ENCODE assay signal across 8 cellular contexts in genomic region chr16:30762991-30763725, GRCh38. TPM values are rescaled to one million over a fixed set of nuclear protein-coding genes. Genes with fewer than 3 reads are reported as not detected.
DNase-seq lines count a peak whose midpoint lies in the region; ATAC-seq, FAIRE-seq and TF ChIP-seq lines count a peak whose summit lies in the region.

No MANE protein-coding gene starts in this region.

- H3K4me1 Mint-ChIP-seq in MCF 10A (ENCODE audit: insufficient read depth, unreplicated experiment): peaks cover 17% of the 10 kb centered on the region

- BruUV-seq in MCF 10A (replicated peaks; lab: Mats Ljungman, UMichigan): no TSS peak

- no peaks in the 10 kb centered on the region for H3K27me3 Mint-ChIP-seq in MCF 10A (ENCODE audit: insufficient read depth, unreplicated experiment)

- peak overlapping the region; percentile 88 for H3K27ac Mint-ChIP-seq in MCF 10A (ENCODE audit: low read depth, unreplicated experiment)

- no peaks in the 10 kb centered on the region for H3K27me3 ChIP-seq in right atrium auricular region
- no peaks in the 10 kb centered on the region for H3K27me3 ChIP-seq in uterus

- 81 to 92% methylated on average over 9 to 13 of the region's 15 CpGs for WGBS in mesodermal cell (ENCODE audit: insufficient coverage in 2 of 2), 2 experiments

- H3K4me1 ChIP-seq in right atrium auricular region (peaks cover 0 to 39% of the 10 kb centered on the region in 2 donors), mesodermal cell (ENCODE audit: control insufficient read depth, insufficient read depth, low read length, poor library complexity, severe bottlenecking) (peaks cover 17% of the 10 kb centered on the region), uterus (peaks cover 7 to 23% of the 10 kb centered on the region in 2 donors)

- H3K4me3 Mint-ChIP-seq in MCF 10A (ENCODE audit: unreplicated experiment): peak overlapping the region; percentile 87

- peak overlapping the region; percentile 81 to 90 for H3K4me3 ChIP-seq in right atrium auricular region
- peak overlapping the region; percentile 87 for H3K4me3 ChIP-seq in mesodermal cell (ENCODE audit: extremely low read depth, insufficient read depth, low read length, poor library complexity, severe bottlenecking)
- H3K4me3 ChIP-seq in uterus: peak overlapping the region; percentile 79 to 97

- intact Hi-C loops in left cardiac atrium (cut with DNase I) (no loop called here), MCF 10A (cut with micrococcal nuclease) (loop anchor here (1.0 kb wide), 1 partner anchor 22 kb away; no protein-coding TSS in a partner anchor), uterus (cut with DNase I; ENCODE audit: low total_unique reads) (no loop called here)

- H3K9me3 ChIP-seq in right atrium auricular region (no peaks in the 10 kb centered on the region), mesodermal cell (ENCODE audit: control insufficient read depth, low read length) (no peaks in the 10 kb centered on the region), uterus (no peaks in the 10 kb centered on the region)

- DNase-seq in right atrium auricular region (ENCODE audit: low spot score): no peak
- DNase-seq in left cardiac atrium: no peak
- no peak for DNase-seq in MCF 10A (ENCODE audit: unreplicated experiment)
- no peak for DNase-seq in uterus
- no peak for DNase-seq in GM19239 (ENCODE audit: insufficient read length, low spot score)

- TF ChIP-seq POLR2A in uterus (IDR thresholded peaks at IDR 0.05): no peak

- CTCF ChIA-PET in MCF 10A (lab: Yijun Ruan, JAX): interaction anchor here (0.6 to 1.1 kb wide), 4 partner anchors 30 to 105 kb away, joined by 3 to 4 read pairs (median 3); partner anchors contain the start of gene FBRS

- TF ChIP-seq CTCF in right atrium auricular region (IDR thresholded peaks at IDR 0.05) (no peak), MCF 10A (IDR thresholded peaks at IDR 0.05; ENCODE audit: unreplicated experiment) (no peak), uterus (IDR thresholded peaks at IDR 0.05) (no peak)

- peaks cover 53% of the 10 kb centered on the region for H3K36me3 Mint-ChIP-seq in MCF 10A (ENCODE audit: insufficient read depth, unreplicated experiment)

- POLR2A ChIA-PET in MCF 10A (lab: Yijun Ruan, JAX): interaction anchor here (0.7 to 5.9 kb wide), 11 partner anchors 8 to 76 kb away, joined by 3 to 41 read pairs (median 5); partner anchors contain the start of gene PHKG2

- ATAC-seq in left cardiac atrium (no peak), GM21447 (IDR thresholded peaks at IDR 0.05; ENCODE audit: unreplicated experiment) (no peak), HG02938 (IDR thresholded peaks at IDR 0.05; ENCODE audit: unreplicated experiment) (no peak)

- H3K36me3 ChIP-seq in right atrium auricular region: peaks cover 49% of the 10 kb centered on the region
- H3K36me3 ChIP-seq in mesodermal cell (ENCODE audit: control insufficient read depth, insufficient read depth, low read length): peaks cover 70% of the 10 kb centered on the region
- H3K36me3 ChIP-seq in uterus: no peaks in the 10 kb centered on the region

- H3K27ac ChIP-seq in right atrium auricular region: peak overlapping the region; percentile 94 to 96
- peak overlapping the region; percentile 76 for H3K27ac ChIP-seq in mesodermal cell (ENCODE audit: low read depth, low read length, severe bottlenecking)
- H3K27ac ChIP-seq in uterus: peak overlapping the region; percentile 93 to 96

- no peak for FAIRE-seq in GM19239 (lab: Jason Lieb, UNC)

- H3K9me3 Mint-ChIP-seq in MCF 10A (ENCODE audit: unreplicated experiment): no peaks in the 10 kb centered on the region

RNA-seq across cellular contexts. Expression of gene RNF40, which starts 1.0 kb away (rescaled TPM):
- total RNA-seq in right atrium auricular region: 10 to 100 TPM; 48.5 to 59.5 TPM
- total RNA-seq in left cardiac atrium: 10 to 100 TPM; 41.2 to 72.1 TPM
- 78.0 and 85.0 TPM in 2 replicates for total RNA-seq in MCF 10A (2022)
- polyA plus RNA-seq in mesodermal cell (2013, experiment 1 of 2): 77.9 TPM
- polyA plus RNA-seq in mesodermal cell (2013, experiment 2 of 2): 66.5 TPM
- total RNA-seq in uterus: 100 to 1,000 TPM in 2 of 4 donors, 10 to 100 TPM in 2; 20.5 to 130 (median 86.0) TPM

RNA-seq across cellular contexts. Expression of gene CFAP119, which starts 1.3 kb away (rescaled TPM):
- total RNA-seq in right atrium auricular region (under 1 TPM; 0.37 to 0.83 TPM), left cardiac atrium (1 to 10 TPM in 1 of 2 donors, under 1 TPM in 1; 0.52 to 1.1 TPM), MCF 10A (2022) (4.8 and 5.2 TPM in 2 replicates), uterus (1 to 10 TPM in 2 of 4 donors, not detected in 2; 4.1 to 9.1 TPM)
- polyA plus RNA-seq in mesodermal cell (2013, experiment 1 of 2): 4.5 TPM
- 5.3 TPM for polyA plus RNA-seq in mesodermal cell (2013, experiment 2 of 2)

RNA-seq across cellular contexts. Expression of gene PHKG2, which starts 14.9 kb away (rescaled TPM):
- total RNA-seq in right atrium auricular region: 10 to 100 TPM; 16.0 to 22.1 TPM
- total RNA-seq in left cardiac atrium: 10 to 100 TPM; 17.8 to 18.6 TPM
- 28.0 and 28.4 TPM in 2 replicates for total RNA-seq in MCF 10A (2022)
- polyA plus RNA-seq in mesodermal cell (2013, experiment 1 of 2): 32.7 TPM
- polyA plus RNA-seq in mesodermal cell (2013, experiment 2 of 2): 27.0 TPM
- total RNA-seq in uterus: 10 to 100 TPM; 13.5 to 44.7 (median 25.8) TPM

RNA-seq across cellular contexts. Expression of gene ZNF629, which starts 23.8 kb away (rescaled TPM):
- total RNA-seq in right atrium auricular region (10 to 100 TPM; 21.2 to 22.9 TPM), left cardiac atrium (10 to 100 TPM; 16.6 to 28.3 TPM), MCF 10A (2022) (10.9 and 14.1 TPM in 2 replicates), uterus (10 to 100 TPM in 2 of 4 donors, 1 to 10 TPM in 2; 5.4 to 25.5 (median 10.7) TPM)
- polyA plus RNA-seq in mesodermal cell (2013, experiment 1 of 2): 19.6 TPM
- 18.7 TPM for polyA plus RNA-seq in mesodermal cell (2013, experiment 2 of 2)
